ENCODE assay signal across 18 cellular contexts in the genomic region with DNA sequence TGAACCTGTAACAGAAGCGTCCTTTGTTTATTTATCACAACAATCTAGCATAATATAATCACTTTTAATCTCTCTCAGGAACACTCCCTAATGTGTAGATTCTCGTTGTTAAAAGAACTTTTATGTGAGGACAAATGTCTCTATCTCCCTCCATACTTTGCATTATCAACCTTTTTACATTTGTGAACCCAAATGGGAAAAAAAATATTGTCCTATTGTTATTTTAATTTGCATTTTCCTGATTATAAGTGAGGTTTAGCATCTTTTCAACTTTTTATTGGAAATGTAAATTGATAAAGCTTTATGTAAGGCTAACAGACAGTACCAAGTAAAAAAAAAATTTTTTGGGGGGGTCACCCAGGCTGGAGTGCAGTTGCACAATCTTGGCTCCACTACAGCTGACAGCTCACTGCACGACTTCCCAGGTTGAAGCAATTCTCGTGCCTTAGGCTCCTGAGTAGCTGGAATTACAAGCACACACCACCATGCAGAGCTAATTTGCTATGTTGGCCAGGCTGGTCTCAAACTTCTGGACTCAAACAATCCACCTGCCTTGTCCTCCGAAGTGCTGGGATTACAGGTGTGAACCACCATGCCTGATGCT. TPM values are rescaled to one million over a fixed set of nuclear protein-coding genes. Genes with fewer than 3 reads are reported as not detected.
DNase-seq lines count a peak whose midpoint lies in the region; ATAC-seq, FAIRE-seq and TF ChIP-seq lines count a peak whose summit lies in the region.
"Had no signal": no experiment of that assay in that cellular context is flagged by ENCODE, and none has a peak within 500 bp of the region (broad histone marks: within the 10 kb centered on the region; RNA-seq: fewer than 3 reads in every experiment).

No MANE protein-coding gene starts in this region.

- peak; percentile 37 for DNase-seq in GM04503 (ENCODE audit: low read depth)
- no peak for DNase-seq in RWPE2 (ENCODE audit: low spot score)
- peak; percentile 31 to 58 for DNase-seq in fibroblast of lung (ENCODE audit: low read depth in 2 of 2)
- DNase-seq in psoas muscle: peak; percentile 35 to 62
- no peak for DNase-seq in Calu3
- DNase-seq in retina: no peak
- DNase-seq in GM19239 (ENCODE audit: insufficient read length, low spot score): no peak
- DNase-seq: activated CD4-positive, alpha-beta T cell treated with anti-CD3 and anti-CD28 coated beads for 4 hours; cerebellar nuclear complex; glutamatergic neuron; H9; left colon; NCI-H1436; NK-92 treated with Interleukin-12 subunit alpha and Interleukin-12 subunit beta, amount 100 ng/mL, for 24 hours; stimulated activated naive B cell treated with anti-CD40 and anti-IgM and Interleukin-4, amounts not matched to agents 10 μg/mL and 1 μg/mL and 100 μg/mL, for 72 hours had no signal

- CTCF ChIA-PET in Calu3 (lab: Charles Lee): interaction anchor here (0.6 to 1.3 kb wide), 5 partner anchors 8 to 614 kb away, joined by 3 to 7 read pairs (median 4); a partner anchor contains a TSS

- no peaks in the 10 kb centered on the region for H3K27me3 Mint-ChIP-seq in Calu3 (ENCODE audit: unreplicated experiment)
- H3K27me3 Mint-ChIP-seq: stimulated activated naive B cell treated with anti-CD40 and anti-IgM and Interleukin-4, amounts not matched to agents 10 μg/mL and 1 μg/mL and 100 μg/mL, for 72 hours had no signal

- H3K36me3 Mint-ChIP-seq in Calu3 (ENCODE audit: insufficient read depth, unreplicated experiment): no peaks in the 10 kb centered on the region
- H3K36me3 Mint-ChIP-seq: stimulated activated naive B cell treated with anti-CD40 and anti-IgM and Interleukin-4, amounts not matched to agents 10 μg/mL and 1 μg/mL and 100 μg/mL, for 72 hours had no signal

- H3K9me3 Mint-ChIP-seq in Calu3 (ENCODE audit: low read depth, unreplicated experiment): no peaks in the 10 kb centered on the region
- H3K9me3 Mint-ChIP-seq: activated T-helper 2 cell treated with anti-CD3 and anti-CD28 coated beads, Interferon-gamma antibody, Interleukin-2, Interleukin-4, amounts not matched to agents 10 μg/mL and 5 μg/mL and 100 μg/mL, durations not matched to agents 14 hours and 24 hours and 36 hours; stimulated activated naive B cell treated with anti-CD40 and anti-IgM and Interleukin-4, amounts not matched to agents 10 μg/mL and 1 μg/mL and 100 μg/mL, for 72 hours had no signal

- no TSS peak for BruUV-seq in Calu3 (replicated peaks; lab: Mats Ljungman, UMichigan)

- no peaks in the 10 kb centered on the region for H3K9me3 ChIP-seq in RWPE2 (ENCODE audit: severe bottlenecking)
- no peaks in the 10 kb centered on the region for H3K9me3 ChIP-seq in fibroblast of lung (ENCODE audit: control insufficient read depth, insufficient read depth, low read depth, low read length)
- H3K9me3 ChIP-seq in psoas muscle: no peaks in the 10 kb centered on the region

- 0 out of 3 replicates have a peak, but pooled peaks have one; percentile 17 for ATAC-seq in RWPE2 (ENCODE audit: low read depth)
- peak; percentile 40 to 76 (median 60) for ATAC-seq in psoas muscle
- no peak for ATAC-seq in GM21515 (IDR thresholded peaks at IDR 0.05; ENCODE audit: unreplicated experiment)
- ATAC-seq: stimulated activated naive B cell treated with anti-CD40 and anti-IgM and Interleukin-4, amounts not matched to agents 10 μg/mL and 1 μg/mL and 100 μg/mL, for 72 hours had no signal

- peaks cover 26% of the 10 kb centered on the region for H3K4me1 Mint-ChIP-seq in Calu3 (ENCODE audit: low read depth, unreplicated experiment)

- no peaks in the 10 kb centered on the region for H4K20me1 ChIP-seq in fibroblast of lung (ENCODE audit: control insufficient read depth, extremely low read depth, insufficient read depth, low read length)

- H3K27me3 ChIP-seq in RWPE2 (ENCODE audit: insufficient read depth, poor library complexity, severe bottlenecking) (no peaks in the 10 kb centered on the region), fibroblast of lung (ENCODE audit: control insufficient read depth, insufficient read depth, low read length) (no peaks in the 10 kb centered on the region), psoas muscle (ENCODE audit: insufficient read depth in 3 of 3, low read length in 2 of 3) (no peaks in the 10 kb centered on the region)

- H2AFZ ChIP-seq in fibroblast of lung (ENCODE audit: low read length): no peak overlapping the region

- no peak overlapping the region for H3K4me3 ChIP-seq in RWPE2 (ENCODE audit: severe bottlenecking)
- no peak overlapping the region for H3K4me3 ChIP-seq in fibroblast of lung (replicated peaks in 1 of 4; ENCODE audit: control extremely low read depth in 1 of 4, insufficient read depth in 1 of 4, low read depth in 3 of 4, low read length in 4 of 4)
- no peak overlapping the region for H3K4me3 ChIP-seq in psoas muscle

- no peaks in the 10 kb centered on the region for H3K4me1 ChIP-seq in RWPE2 (ENCODE audit: insufficient read depth, poor library complexity, severe bottlenecking)
- H3K4me1 ChIP-seq in fibroblast of lung (ENCODE audit: control insufficient read depth, extremely low read depth, insufficient read depth, low read length): no peaks in the 10 kb centered on the region
- H3K4me1 ChIP-seq in psoas muscle: peaks cover 4% of the 10 kb centered on the region

- intact Hi-C loops in psoas muscle (cut with DNase I) (loop anchor here in 1 of 2 donors (10.0 kb wide), 1 partner anchor 190 kb away; no protein-coding TSS in a partner anchor), Calu3 (cut with micrococcal nuclease; ENCODE audit: unreplicated experiment) (no loop called here)

- no peak overlapping the region for H3K4me3 Mint-ChIP-seq in Calu3 (ENCODE audit: low read depth, unreplicated experiment)
- H3K4me3 Mint-ChIP-seq: stimulated activated naive B cell treated with anti-CD40 and anti-IgM and Interleukin-4, amounts not matched to agents 10 μg/mL and 1 μg/mL and 100 μg/mL, for 72 hours had no signal

- no peak overlapping the region for H3K27ac ChIP-seq in RWPE2 (ENCODE audit: poor library complexity, severe bottlenecking)
- H3K27ac ChIP-seq in fibroblast of lung (ENCODE audit: insufficient read depth, low read length): no peak overlapping the region
- H3K27ac ChIP-seq in psoas muscle: no peak overlapping the region

- WGBS in psoas muscle, 3 donors: 60 to 70% (median 60%) methylated on average over 5 of the region's 5 CpGs

- no peak overlapping the region for H3K27ac Mint-ChIP-seq in Calu3 (ENCODE audit: unreplicated experiment)
- H3K27ac Mint-ChIP-seq: activated T-helper 2 cell treated with anti-CD3 and anti-CD28 coated beads, Interferon-gamma antibody, Interleukin-2, Interleukin-4, amounts not matched to agents 10 μg/mL and 5 μg/mL and 100 μg/mL, durations not matched to agents 14 hours and 24 hours and 36 hours had no signal

- no peak overlapping the region for H3K9ac ChIP-seq in fibroblast of lung (ENCODE audit: insufficient read depth, low read length)

- no peaks in the 10 kb centered on the region for H3K79me2 ChIP-seq in fibroblast of lung (ENCODE audit: control insufficient read depth, insufficient read depth, low read length)

- no peak overlapping the region for H3K4me2 ChIP-seq in fibroblast of lung (ENCODE audit: extremely low read depth, insufficient read depth, low read length)

- H3K36me3 ChIP-seq in RWPE2 (ENCODE audit: low read depth) (no peaks in the 10 kb centered on the region), fibroblast of lung (ENCODE audit: control insufficient read depth, insufficient read depth, low read length) (no peaks in the 10 kb centered on the region), psoas muscle (ENCODE audit: insufficient read depth in 1 of 2, low read depth in 1 of 2) (no peaks in the 10 kb centered on the region)

- TF ChIP-seq CTCF in RWPE2 (IDR thresholded peaks at IDR 0.05; ENCODE audit: poor library complexity, severe bottlenecking): no peak
- no peak for TF ChIP-seq CTCF in fibroblast of lung (conservative IDR thresholded peaks at IDR 0.05 in 1 of 2, IDR thresholded peaks at IDR 0.05 in 1 of 2; ENCODE audit: low read depth in 1 of 2, low read length in 2 of 2)
- no peak for TF ChIP-seq CTCF in psoas muscle (IDR thresholded peaks at IDR 0.05)
- TF ChIP-seq CTCF in Calu3 (IDR thresholded peaks at IDR 0.05; ENCODE audit: unreplicated experiment): no peak

- no peak for FAIRE-seq in GM19239 (lab: Jason Lieb, UNC)
- FAIRE-seq: HTR-8/SVneo had no signal

RNA-seq across cellular contexts. Expression of a gene that starts 33.0 kb away (rescaled TPM):
- total RNA-seq in fibroblast of lung (24.9 and 30.6 TPM in 2 replicates), psoas muscle (10 to 100 TPM; 15.4 to 46.7 (median 23.4) TPM), Calu3 (2022) (26.0 and 26.6 TPM in 2 replicates)
- polyA plus RNA-seq in fibroblast of lung (13.5 and 16.7 TPM in 2 replicates), psoas muscle (10 to 100 TPM in 1 of 3 donors, 1 to 10 TPM in 2; 4.0 to 11.2 (median 7.0) TPM)
- polyA plus RNA-seq in fibroblast of lung (2012): 8.1 and 10.4 TPM in 2 replicates
- polyA minus RNA-seq in fibroblast of lung (ENCODE audit: low replicate concordance): 8.2 and 12.8 TPM in 2 replicates

RNA-seq across cellular contexts. Expression of a gene that starts 44.2 kb away (rescaled TPM):
- total RNA-seq in fibroblast of lung: 38.8 and 56.8 TPM in 2 replicates
- polyA plus RNA-seq in fibroblast of lung: 501 and 527 TPM in 2 replicates
- 216 and 245 TPM in 2 replicates for polyA plus RNA-seq in fibroblast of lung (2012)
- polyA minus RNA-seq in fibroblast of lung (ENCODE audit: low replicate concordance): 17.5 and 61.6 TPM in 2 replicates
- 100 to 1,000 TPM in 2 of 4 donors, 10 to 100 TPM in 2; 89.5 to 152 (median 105) TPM for total RNA-seq in psoas muscle
- polyA plus RNA-seq in psoas muscle: 100 to 1,000 TPM; 115 to 152 (median 150) TPM
- total RNA-seq in Calu3 (2022): 404 and 407 TPM in 2 replicates

Comparison
In these comparisons a context has a peak if more than half of its experiments do, and no peak if none do; other contexts are left out.
1. DNase-seq: peak in GM04503 (single experiment), fibroblast of lung (2 of 2) and psoas muscle (2 of 2); none in RWPE2 (single experiment), Calu3 (single experiment), retina (single experiment) and GM19239 (single experiment).